In the genomic region with DNA sequence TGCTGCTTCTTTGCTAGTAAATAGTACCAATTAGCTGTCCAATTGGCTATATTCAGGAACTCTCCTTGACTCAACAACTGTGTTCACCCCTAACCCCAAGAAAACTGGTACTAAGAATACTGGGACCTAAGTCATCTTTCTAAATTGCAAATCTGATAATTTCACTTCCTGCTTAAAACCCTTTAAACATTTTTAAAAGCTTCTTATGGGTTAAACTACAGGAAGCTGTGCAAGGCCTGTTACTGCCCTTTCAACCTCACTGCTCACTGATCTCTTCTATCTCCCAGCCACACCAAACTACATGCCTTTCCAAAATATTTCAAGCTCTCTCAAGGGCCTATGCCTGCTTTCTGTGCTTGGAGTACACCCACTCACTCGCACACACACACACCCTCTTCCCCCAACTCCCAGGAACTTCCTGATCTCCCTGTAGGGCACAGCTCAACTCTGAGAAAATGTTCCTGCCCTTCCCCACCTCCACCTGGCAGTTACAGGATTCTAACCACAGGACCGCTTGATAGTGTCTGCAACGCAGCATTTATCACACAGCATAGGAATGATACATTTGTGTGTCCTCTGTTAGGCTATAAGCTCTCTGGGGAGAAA, we compare ENCODE assay signal across 18 cellular contexts. TPM values are rescaled to one million over a fixed set of nuclear protein-coding genes. Genes with fewer than 3 reads are reported as not detected.
DNase-seq lines count a peak whose midpoint lies in the region; ATAC-seq, FAIRE-seq and TF ChIP-seq lines count a peak whose summit lies in the region.
"Had no signal": no experiment of that assay in that cellular context is flagged by ENCODE, and none has a peak within 500 bp of the region (broad histone marks: within the 10 kb centered on the region; RNA-seq: fewer than 3 reads in every experiment).

No MANE protein-coding gene starts in this region.

- H3K36me3 Mint-ChIP-seq in CD4-positive, CD25-positive, alpha-beta regulatory T cell: peaks cover 54% of the 10 kb centered on the region
- H3K36me3 Mint-ChIP-seq in activated naive CD8-positive, alpha-beta T cell treated with anti-CD3 and anti-CD28 coated beads, Interleukin-2, amount 10 ng/mL, durations not matched to agents 7 days and 5 days: peaks cover 51% of the 10 kb centered on the region

- no peaks in the 10 kb centered on the region for H3K27me3 Mint-ChIP-seq in CD4-positive, CD25-positive, alpha-beta regulatory T cell
- H3K27me3 Mint-ChIP-seq in activated naive CD8-positive, alpha-beta T cell treated with anti-CD3 and anti-CD28 coated beads, Interleukin-2, amount 10 ng/mL, durations not matched to agents 7 days and 5 days: no peaks in the 10 kb centered on the region

- BruUV-seq in PC-9 (replicated peaks; lab: Mats Ljungman, UMichigan): no TSS peak

- peaks cover 27 to 46% (median 37%) of the 10 kb centered on the region in 4 donors for H3K4me1 Mint-ChIP-seq in CD4-positive, CD25-positive, alpha-beta regulatory T cell
- H3K4me1 Mint-ChIP-seq in activated naive CD8-positive, alpha-beta T cell treated with anti-CD3 and anti-CD28 coated beads, Interleukin-2, amount 10 ng/mL, durations not matched to agents 7 days and 5 days: peaks cover 32% of the 10 kb centered on the region

- H3K4me1 ChIP-seq in CD4-positive, CD25-positive, alpha-beta regulatory T cell (ENCODE audit: control insufficient read depth, insufficient read depth, low read length, poor library complexity, severe bottlenecking): peaks cover 20% of the 10 kb centered on the region
- peaks cover 20% of the 10 kb centered on the region for H3K4me1 ChIP-seq in Karpas-422 (ENCODE audit: low read length)
- H3K4me1 ChIP-seq in PC-9 (replicated peaks; ENCODE audit: insufficient read depth): peaks cover 12% of the 10 kb centered on the region

- peak in 1 of 3 donors; percentile 52 for DNase-seq in CD4-positive, CD25-positive, alpha-beta regulatory T cell
- DNase-seq in GM12892 (ENCODE audit: insufficient read length) (no peak), Karpas-422 (peak; percentile 34), PC-9 (no peak), NCI-H510A (lab: John Stamatoyannopoulos, UW) (no peak), DMS153 treated with DMSO at 0.1 percent for 48 hours (lab: John Stamatoyannopoulos, UW; ENCODE audit: unreplicated experiment) (no peak)
- no peak for DNase-seq in activated naive CD8-positive, alpha-beta T cell treated with anti-CD3 and anti-CD28 coated beads, Interleukin-2, amount 10 ng/mL, durations not matched to agents 7 days and 5 days
- DNase-seq: activated CD4-positive, alpha-beta T cell treated with anti-CD3 and anti-CD28 coated beads for 1 hour; cortex of kidney; DMS153; GM23248; MM.1S; retina; RPMI8226; stimulated activated CD4-positive, alpha-beta T cell treated with anti-CD3 and anti-CD28 coated beads, Interleukin-15, amount 100 ng/mL, for 24 hours had no signal

- H3K4me3 Mint-ChIP-seq in CD4-positive, CD25-positive, alpha-beta regulatory T cell: no peak overlapping the region
- H3K4me3 Mint-ChIP-seq in activated naive CD8-positive, alpha-beta T cell treated with anti-CD3 and anti-CD28 coated beads, Interleukin-2, amount 10 ng/mL, durations not matched to agents 7 days and 5 days: peak overlapping the region; percentile 2
- H3K4me3 Mint-ChIP-seq: nephron had no signal

- H3K9ac ChIP-seq in Karpas-422 (ENCODE audit: low read length): no peak overlapping the region
- H3K9ac ChIP-seq: GM23248 had no signal

- peaks cover 66% of the 10 kb centered on the region for H3K36me3 ChIP-seq in CD4-positive, CD25-positive, alpha-beta regulatory T cell (ENCODE audit: control insufficient read depth, insufficient read depth, low read length)
- H3K36me3 ChIP-seq in Karpas-422 (ENCODE audit: insufficient read depth, low read length) (peaks cover 81% of the 10 kb centered on the region), PC-9 (ENCODE audit: low read depth) (peaks cover 80% of the 10 kb centered on the region)

- H3K27ac Mint-ChIP-seq in CD4-positive, CD25-positive, alpha-beta regulatory T cell: peak overlapping the region; percentile 32 to 74 (median 53)
- peak overlapping the region; percentile 43 for H3K27ac Mint-ChIP-seq in activated naive CD8-positive, alpha-beta T cell treated with anti-CD3 and anti-CD28 coated beads, Interleukin-2, amount 10 ng/mL, durations not matched to agents 7 days and 5 days

- H3K9me3 ChIP-seq in CD4-positive, CD25-positive, alpha-beta regulatory T cell (ENCODE audit: control insufficient read depth in 2 of 2, low read length in 2 of 2): no peaks in the 10 kb centered on the region
- H3K9me3 ChIP-seq in Karpas-422 (ENCODE audit: low read length): no peaks in the 10 kb centered on the region
- no peaks in the 10 kb centered on the region for H3K9me3 ChIP-seq in PC-9 (ENCODE audit: insufficient read depth, low read depth)

- ATAC-seq in CD4-positive, CD25-positive, alpha-beta regulatory T cell (ENCODE audit: low read depth in 2 of 2): no peak
- ATAC-seq in activated naive CD8-positive, alpha-beta T cell treated with anti-CD3 and anti-CD28 coated beads, Interleukin-2, amount 10 ng/mL, durations not matched to agents 7 days and 5 days (ENCODE audit: low read depth): peak; percentile 50

- FAIRE-seq in GM12892 (lab: Jason Lieb, UNC): peak; percentile 67

- no peak overlapping the region for H2AFZ ChIP-seq in Karpas-422 (ENCODE audit: low read length)
- no peak overlapping the region for H2AFZ ChIP-seq in PC-9
- H2AFZ ChIP-seq: GM23248 had no signal

- H3K79me2 ChIP-seq in Karpas-422 (ENCODE audit: low read length) (peaks cover 62% of the 10 kb centered on the region), PC-9 (ENCODE audit: low read depth) (peaks cover 33% of the 10 kb centered on the region)

- TF ChIP-seq POLR2A in GM12892 (IDR thresholded peaks at IDR 0.05; ENCODE audit: low read depth, low read length): no peak

- H3K9me3 Mint-ChIP-seq in CD4-positive, CD25-positive, alpha-beta regulatory T cell: no peaks in the 10 kb centered on the region
- no peaks in the 10 kb centered on the region for H3K9me3 Mint-ChIP-seq in activated naive CD8-positive, alpha-beta T cell treated with anti-CD3 and anti-CD28 coated beads, Interleukin-2, amount 10 ng/mL, durations not matched to agents 7 days and 5 days
- H3K9me3 Mint-ChIP-seq: nephron had no signal

- intact Hi-C loops in PC-9 (cut with micrococcal nuclease; ENCODE audit: unreplicated experiment): no loop called here

- no peak overlapping the region for H3K4me2 ChIP-seq in Karpas-422 (ENCODE audit: low read depth, low read length, poor library complexity, severe bottlenecking)
- H3K4me2 ChIP-seq in PC-9: no peak overlapping the region

- TF ChIP-seq CTCF in PC-9 (conservative IDR thresholded peaks at IDR 0.05): no peak

- CTCF ChIA-PET in PC-9 (lab: Charles Lee): no interaction called here

- no peaks in the 10 kb centered on the region for H3K9me2 ChIP-seq in Karpas-422 (replicated peaks; ENCODE audit: insufficient read depth, low read length)
- H3K9me2 ChIP-seq in PC-9 (ENCODE audit: insufficient read depth): no peaks in the 10 kb centered on the region

- 0 out of 2 replicates have a peak, but pooled peaks cover 5% of the 10 kb centered on the region for H4K20me1 ChIP-seq in Karpas-422 (ENCODE audit: insufficient read depth, low read depth, low read length)
- peaks cover 39% of the 10 kb centered on the region for H4K20me1 ChIP-seq in PC-9 (ENCODE audit: insufficient read depth)

- POLR2A ChIA-PET in activated naive CD8-positive, alpha-beta T cell treated with anti-CD3 and anti-CD28 coated beads, Interleukin-2, amount 10 ng/mL, durations not matched to agents 7 days and 5 days (lab: Charles Lee): no interaction called here
- POLR2A ChIA-PET in PC-9 (lab: Charles Lee; ENCODE audit: unreplicated experiment): interaction anchor here (0.6 kb wide), 1 partner anchor 26 kb away, joined by 3 read pairs; no protein-coding TSS in a partner anchor

- no peaks in the 10 kb centered on the region for H3K27me3 ChIP-seq in CD4-positive, CD25-positive, alpha-beta regulatory T cell (ENCODE audit: control insufficient read depth, insufficient read depth, low read length)
- H3K27me3 ChIP-seq in Karpas-422 (ENCODE audit: low read length): no peaks in the 10 kb centered on the region
- H3K27me3 ChIP-seq in PC-9 (ENCODE audit: insufficient read depth, low read depth): no peaks in the 10 kb centered on the region

- peak overlapping the region; percentile 28 for H3K27ac ChIP-seq in CD4-positive, CD25-positive, alpha-beta regulatory T cell (ENCODE audit: insufficient read depth, low read length, poor library complexity, severe bottlenecking)
- H3K27ac ChIP-seq in Karpas-422 (ENCODE audit: low read length): no peak overlapping the region
- H3K27ac ChIP-seq in PC-9: no peak overlapping the region
- H3K27ac ChIP-seq: GM23248 had no signal

- H3F3A ChIP-seq in PC-9 (ENCODE audit: insufficient read depth, low read depth): no peaks in the 10 kb centered on the region

- H3K4me3 ChIP-seq in CD4-positive, CD25-positive, alpha-beta regulatory T cell (ENCODE audit: low read depth, low read length): peak overlapping the region; percentile 2
- H3K4me3 ChIP-seq in Karpas-422 (ENCODE audit: low read length) (no peak overlapping the region), PC-9 (no peak overlapping the region)
- H3K4me3 ChIP-seq: GM23248 had no signal

RNA-seq across cellular contexts. Expression of a gene that starts 6.7 kb away (rescaled TPM):
- total RNA-seq in CD4-positive, CD25-positive, alpha-beta regulatory T cell: 51.3 TPM
- 10 to 100 TPM; 25.3 to 37.4 (median 34.4) TPM for polyA plus RNA-seq in CD4-positive, CD25-positive, alpha-beta regulatory T cell
- polyA plus RNA-seq in GM12892 (2012; ENCODE audit: missing spikeins): 66.2 TPM
- 48.2 and 89.7 TPM in 2 replicates for total RNA-seq in Karpas-422 (2014; rRNA removed; shearing (Covaris generic); ENCODE audit: low replicate concordance)
- 10 to 100 TPM; 56.5 to 58.5 TPM for total RNA-seq in activated naive CD8-positive, alpha-beta T cell treated with anti-CD3 and anti-CD28 coated beads, Interleukin-2, amount 10 ng/mL, durations not matched to agents 7 days and 5 days
- total RNA-seq in PC-9 (2021): 77.3 and 78.3 TPM in 2 replicates

RNA-seq across cellular contexts. Expression of a gene that starts 33.9 kb away (rescaled TPM):
- not detected for total RNA-seq in CD4-positive, CD25-positive, alpha-beta regulatory T cell
- polyA plus RNA-seq in CD4-positive, CD25-positive, alpha-beta regulatory T cell: not detected
- polyA plus RNA-seq in GM12892 (2012; ENCODE audit: missing spikeins): not detected
- total RNA-seq in Karpas-422 (2014; rRNA removed; shearing (Covaris generic); ENCODE audit: low replicate concordance): not detected in 2 replicates
- not detected for total RNA-seq in activated naive CD8-positive, alpha-beta T cell treated with anti-CD3 and anti-CD28 coated beads, Interleukin-2, amount 10 ng/mL, durations not matched to agents 7 days and 5 days
- total RNA-seq in PC-9 (2021): not detected in 2 replicates
- total RNA-seq: GM23248, lung microvascular endothelial cell, subcutaneous adipose tissue had no signal
- polyA plus RNA-seq: GM23248 had no signal
